8 cellular contexts compared by ENCODE assay signal in the genomic region with DNA sequence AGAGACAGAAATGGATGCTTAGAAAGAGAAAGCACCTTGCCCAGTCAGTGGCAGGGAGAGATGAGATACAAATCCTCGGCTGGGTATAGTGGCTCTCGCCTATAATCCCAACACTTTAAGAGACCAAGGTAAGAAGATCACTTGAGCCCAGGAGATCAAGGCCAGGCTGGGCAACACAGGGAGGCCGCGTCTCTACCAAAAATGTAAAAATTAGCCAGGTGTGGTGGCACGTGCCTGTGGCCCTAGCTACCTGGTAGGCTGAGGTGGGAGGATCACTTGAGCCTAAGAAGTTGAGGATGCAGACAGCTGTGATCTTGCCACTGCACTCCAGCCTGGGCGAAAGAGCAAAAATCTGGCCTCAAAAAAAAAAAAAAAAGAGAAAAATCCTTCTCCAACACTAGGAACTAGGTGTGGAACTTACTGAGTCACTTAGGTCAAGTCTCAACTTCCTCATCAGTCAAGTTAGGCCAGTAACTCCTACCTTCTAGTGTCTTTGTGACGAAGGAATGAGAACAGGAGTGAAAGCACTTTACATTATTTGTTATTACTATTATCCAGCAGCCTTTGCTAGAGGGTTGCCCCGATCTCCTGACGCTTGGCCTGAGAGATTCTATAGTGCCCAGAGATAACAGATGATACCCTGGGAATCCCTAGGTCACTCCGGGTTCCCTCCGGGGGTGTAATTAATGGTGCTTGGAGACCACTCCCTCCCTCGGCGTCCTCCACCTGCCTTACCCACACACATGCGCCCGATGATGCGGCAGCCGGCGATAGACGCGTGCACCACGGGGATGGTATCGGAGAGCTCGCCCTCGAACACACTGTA. TPM values are rescaled to one million over a fixed set of nuclear protein-coding genes. Genes with fewer than 3 reads are reported as not detected.
DNase-seq lines count a peak whose midpoint lies in the region; ATAC-seq and TF ChIP-seq lines count a peak whose summit lies in the region.

No MANE protein-coding gene starts in this region.

- 15 to 32% (median 17%) methylated on average over 13 to 24 of the region's 24 CpGs for WGBS in stomach, 5 donors

- H3K4me3 Mint-ChIP-seq in CD8-positive, alpha-beta T cell, result peak overlapping the region; percentile 97
- H3K4me3 Mint-ChIP-seq in activated T-helper 1 cell treated with anti-CD3 and anti-CD28 coated beads, Interleukin-12 subunit alpha, Interleukin-12 subunit beta, Interleukin-2, Interleukin-4 antibody, amounts not matched to agents 30 ng/mL and 10 ng/mL and 1 ng/mL, durations not matched to agents 14 hours and 24 hours and 36 hours, result peak overlapping the region; percentile 93

- no peaks in the 10 kb centered on the region for H3K9me3 Mint-ChIP-seq in CD8-positive, alpha-beta T cell
- H3K9me3 Mint-ChIP-seq in activated T-helper 1 cell treated with anti-CD3 and anti-CD28 coated beads, Interleukin-12 subunit alpha, Interleukin-12 subunit beta, Interleukin-2, Interleukin-4 antibody, amounts not matched to agents 30 ng/mL and 10 ng/mL and 1 ng/mL, durations not matched to agents 14 hours and 24 hours and 36 hours, result no peaks in the 10 kb centered on the region

- H3K36me3 Mint-ChIP-seq in CD8-positive, alpha-beta T cell, result peaks cover 40% of the 10 kb centered on the region
- peaks cover 34% of the 10 kb centered on the region for H3K36me3 Mint-ChIP-seq in activated T-helper 1 cell treated with anti-CD3 and anti-CD28 coated beads, Interleukin-12 subunit alpha, Interleukin-12 subunit beta, Interleukin-2, Interleukin-4 antibody, amounts not matched to agents 30 ng/mL and 10 ng/mL and 1 ng/mL, durations not matched to agents 14 hours and 24 hours and 36 hours (ENCODE audit: low read depth)

- H3K36me3 ChIP-seq in CD8-positive, alpha-beta T cell (ENCODE audit: insufficient read depth, low read length), result peaks cover 18% of the 10 kb centered on the region
- H3K36me3 ChIP-seq in iPS-18a (ENCODE audit: control insufficient read depth, low read depth, low read length) (peaks cover 29% of the 10 kb centered on the region), stomach (peaks cover 21 to 44% (median 37%) of the 10 kb centered on the region in 4 donors)

- CTCF ChIA-PET in CD8-positive, alpha-beta T cell (lab: Charles Lee), result interaction anchor here (0.7 to 1.7 kb wide), 2 partner anchors 20 kb away, joined by 3 to 6 read pairs; no protein-coding TSS in a partner anchor

- H3K4me1 Mint-ChIP-seq in CD8-positive, alpha-beta T cell (ENCODE audit: low read depth), result peaks cover 32% of the 10 kb centered on the region
- peaks cover 31% of the 10 kb centered on the region for H3K4me1 Mint-ChIP-seq in activated T-helper 1 cell treated with anti-CD3 and anti-CD28 coated beads, Interleukin-12 subunit alpha, Interleukin-12 subunit beta, Interleukin-2, Interleukin-4 antibody, amounts not matched to agents 30 ng/mL and 10 ng/mL and 1 ng/mL, durations not matched to agents 14 hours and 24 hours and 36 hours (ENCODE audit: low read depth)

- H3K27me3 ChIP-seq in CD8-positive, alpha-beta T cell (ENCODE audit: insufficient read depth, low read length), result no peaks in the 10 kb centered on the region
- no peaks in the 10 kb centered on the region for H3K27me3 ChIP-seq in iPS-18a (ENCODE audit: control insufficient read depth, insufficient read depth, low read length)
- H3K27me3 ChIP-seq in stomach, result no peaks in the 10 kb centered on the region

- no peaks in the 10 kb centered on the region for H3K9me3 ChIP-seq in CD8-positive, alpha-beta T cell (ENCODE audit: low read length)
- H3K9me3 ChIP-seq in iPS-18a (ENCODE audit: control insufficient read depth, low read depth, low read length) (no peaks in the 10 kb centered on the region), stomach (no peaks in the 10 kb centered on the region)

- no peak for TF ChIP-seq EP300 in stomach (IDR thresholded peaks at IDR 0.05)

- peak overlapping the region; percentile 96 for H3K27ac Mint-ChIP-seq in CD8-positive, alpha-beta T cell
- H3K27ac Mint-ChIP-seq in activated T-helper 1 cell treated with anti-CD3 and anti-CD28 coated beads, Interleukin-12 subunit alpha, Interleukin-12 subunit beta, Interleukin-2, Interleukin-4 antibody, amounts not matched to agents 30 ng/mL and 10 ng/mL and 1 ng/mL, durations not matched to agents 14 hours and 24 hours and 36 hours, result peak overlapping the region; percentile 82

- H3K27me3 Mint-ChIP-seq in CD8-positive, alpha-beta T cell (ENCODE audit: low read depth), result no peaks in the 10 kb centered on the region
- peaks cover 2% of the 10 kb centered on the region for H3K27me3 Mint-ChIP-seq in activated T-helper 1 cell treated with anti-CD3 and anti-CD28 coated beads, Interleukin-12 subunit alpha, Interleukin-12 subunit beta, Interleukin-2, Interleukin-4 antibody, amounts not matched to agents 30 ng/mL and 10 ng/mL and 1 ng/mL, durations not matched to agents 14 hours and 24 hours and 36 hours (ENCODE audit: insufficient read depth)

- no peak for DNase-seq in CD8-positive, alpha-beta T cell
- no peak for DNase-seq in activated T-helper 1 cell treated with anti-CD3 and anti-CD28 coated beads, Interleukin-12 subunit alpha, Interleukin-12 subunit beta, Interleukin-2, Interleukin-4 antibody, amounts not matched to agents 30 ng/mL and 10 ng/mL and 1 ng/mL, durations not matched to agents 14 hours and 24 hours and 36 hours (ENCODE audit: low spot score)
- DNase-seq in stomach (no peak), HuH-7 (ENCODE audit: low spot score) (no peak), NCI-H1048 (lab: John Stamatoyannopoulos, UW) (no peak)
- no peak for DNase-seq in activated CD4-positive, alpha-beta T cell treated with anti-CD3 and anti-CD28 coated beads for 4 hours

- peak overlapping the region; percentile 68 for H3K27ac ChIP-seq in CD8-positive, alpha-beta T cell (ENCODE audit: low read depth, low read length)
- H3K27ac ChIP-seq in iPS-18a (ENCODE audit: low read length) (no peak overlapping the region), stomach (peak overlapping the region; percentile 80 to 91 (median 88))

- H3K9ac ChIP-seq in iPS-18a (ENCODE audit: low read length), result peak overlapping the region; percentile 84

- intact Hi-C loops in CD8-positive, alpha-beta T cell (cut with DNase I, micrococcal nuclease), result loop anchor here in 1 of 2 experiments (10.0 kb wide), 1 partner anchor 769 kb away; a partner anchor contains a TSS
- intact Hi-C loops in activated T-helper 1 cell treated with anti-CD3 and anti-CD28 coated beads, Interleukin-12 subunit alpha, Interleukin-12 subunit beta, Interleukin-2, Interleukin-4 antibody, amounts not matched to agents 30 ng/mL and 10 ng/mL and 1 ng/mL, durations not matched to agents 14 hours and 24 hours and 36 hours (cut with micrococcal nuclease), result loop anchor here (1.0 to 5.0 kb wide), 5 partner anchors 136 to 669 kb away; a partner anchor contains a TSS
- intact Hi-C loops in stomach (cut with DNase I; ENCODE audit: low total_unique reads), result no loop called here

- TF ChIP-seq CTCF in CD8-positive, alpha-beta T cell (IDR thresholded peaks at IDR 0.05), result no peak
- no peak for TF ChIP-seq CTCF in stomach (IDR thresholded peaks at IDR 0.05)

- POLR2A ChIA-PET in CD8-positive, alpha-beta T cell (lab: Charles Lee), result interaction anchor here (0.6 to 1.3 kb wide), 8 partner anchors 15 to 1172 kb away, joined by 3 to 6 read pairs (median 3); a partner anchor contains a TSS

- peaks cover 10% of the 10 kb centered on the region for H3K4me1 ChIP-seq in CD8-positive, alpha-beta T cell (ENCODE audit: insufficient read depth, low read length)
- H3K4me1 ChIP-seq in iPS-18a (ENCODE audit: control insufficient read depth, low read depth, low read length), result no peaks in the 10 kb centered on the region
- H3K4me1 ChIP-seq in stomach, result peaks cover 14 to 54% (median 48%) of the 10 kb centered on the region in 4 donors

- no peak for TF ChIP-seq POLR2A in stomach (IDR thresholded peaks at IDR 0.05)

- ATAC-seq in CD8-positive, alpha-beta T cell, result no peak
- peak; percentile 21 for ATAC-seq in HG02938 (IDR thresholded peaks at IDR 0.05; ENCODE audit: unreplicated experiment)

- H3K4me3 ChIP-seq in CD8-positive, alpha-beta T cell (ENCODE audit: low read depth, low read length), result peak overlapping the region; percentile 78
- H3K4me3 ChIP-seq in iPS-18a (ENCODE audit: low read length) (peak overlapping the region; percentile 92), stomach (peak overlapping the region; percentile 62 to 96 (median 90))

RNA-seq across cellular contexts. Expression of a gene that starts 0.9 kb away (rescaled TPM):
- 10 to 100 TPM; 41.7 to 43.2 TPM for total RNA-seq in CD8-positive, alpha-beta T cell
- total RNA-seq in activated T-helper 1 cell treated with anti-CD3 and anti-CD28 coated beads, Interleukin-12 subunit alpha, Interleukin-12 subunit beta, Interleukin-2, Interleukin-4 antibody, amounts not matched to agents 30 ng/mL and 10 ng/mL and 1 ng/mL, durations not matched to agents 14 hours and 24 hours and 36 hours, result 232 TPM in 2 replicates
- 10 to 100 TPM; 16.3 to 99.5 (median 88.9) TPM for total RNA-seq in stomach
- polyA plus RNA-seq in stomach, result 100 to 1,000 TPM; 123 to 163 (median 163) TPM

RNA-seq across cellular contexts. Expression of a gene that starts 5.7 kb away (rescaled TPM):
- 10 to 100 TPM; 64.5 to 67.1 TPM for total RNA-seq in CD8-positive, alpha-beta T cell
- total RNA-seq in activated T-helper 1 cell treated with anti-CD3 and anti-CD28 coated beads, Interleukin-12 subunit alpha, Interleukin-12 subunit beta, Interleukin-2, Interleukin-4 antibody, amounts not matched to agents 30 ng/mL and 10 ng/mL and 1 ng/mL, durations not matched to agents 14 hours and 24 hours and 36 hours, result 25.0 and 27.0 TPM in 2 replicates
- 10 to 100 TPM; 16.2 to 70.7 (median 37.9) TPM for total RNA-seq in stomach
- 10 to 100 TPM; 27.3 to 82.4 (median 58.3) TPM for polyA plus RNA-seq in stomach

RNA-seq across cellular contexts. Expression of a gene that starts 8.6 kb away (rescaled TPM):
- not detected for total RNA-seq in CD8-positive, alpha-beta T cell
- not detected in 2 replicates for total RNA-seq in activated T-helper 1 cell treated with anti-CD3 and anti-CD28 coated beads, Interleukin-12 subunit alpha, Interleukin-12 subunit beta, Interleukin-2, Interleukin-4 antibody, amounts not matched to agents 30 ng/mL and 10 ng/mL and 1 ng/mL, durations not matched to agents 14 hours and 24 hours and 36 hours
- total RNA-seq in stomach, result not detected
- polyA plus RNA-seq in stomach, result 1 to 10 TPM in 1 of 3 donors, not detected in 2; 6.5 TPM

RNA-seq across cellular contexts. Expression of a gene that starts 57.2 kb away (rescaled TPM):
- total RNA-seq in CD8-positive, alpha-beta T cell, result under 1 TPM; 0.08 to 0.11 TPM
- total RNA-seq in activated T-helper 1 cell treated with anti-CD3 and anti-CD28 coated beads, Interleukin-12 subunit alpha, Interleukin-12 subunit beta, Interleukin-2, Interleukin-4 antibody, amounts not matched to agents 30 ng/mL and 10 ng/mL and 1 ng/mL, durations not matched to agents 14 hours and 24 hours and 36 hours, result 0.05 TPM in 1 of 2 replicates, not detected in the other
- 1 to 10 TPM in 3 of 5 donors, not detected in 2; 1.5 to 6.2 (median 2.7) TPM for total RNA-seq in stomach
- polyA plus RNA-seq in stomach, result 1 to 10 TPM in 1 of 3 donors, under 1 TPM in 2; 0.15 to 1.7 (median 0.20) TPM
